Comparison of ENCODE assay signal across 1 cellular context in genomic region chr14:45073480-45073879, GRCh38.
TF ChIP-seq lines count a peak whose summit lies in the region.

No MANE protein-coding gene starts in this region.

TF ChIP-seq in GM12878, 131 proteins besides CTCF, POLR2A, EP300 and RAD21 (continued from another document):
- TF ChIP-seq ZBTB40 (IDR thresholded peaks at IDR 0.05; ENCODE audit: borderline replicate concordance), result no peak
- TF ChIP-seq RELA (IDR thresholded peaks at IDR 0.05; ENCODE audit: borderline replicate concordance, partially characterized antibody), result no peak
- TF ChIP-seq MYC (IDR thresholded peaks at IDR 0.05; ENCODE audit: insufficient read depth, insufficient read length, insufficient replicate concordance, low read length, severe bottlenecking), result no peak
- TF ChIP-seq RCOR1 (conservative IDR thresholded peaks at IDR 0.05; ENCODE audit: low read depth, low read length), result no peak
- TF ChIP-seq BMI1 (IDR thresholded peaks at IDR 0.05; ENCODE audit: borderline replicate concordance), result no peak
- no peak for TF ChIP-seq POLR2AphosphoS5 (IDR thresholded peaks at IDR 0.05; ENCODE audit: low read length)
